In the genomic region with DNA sequence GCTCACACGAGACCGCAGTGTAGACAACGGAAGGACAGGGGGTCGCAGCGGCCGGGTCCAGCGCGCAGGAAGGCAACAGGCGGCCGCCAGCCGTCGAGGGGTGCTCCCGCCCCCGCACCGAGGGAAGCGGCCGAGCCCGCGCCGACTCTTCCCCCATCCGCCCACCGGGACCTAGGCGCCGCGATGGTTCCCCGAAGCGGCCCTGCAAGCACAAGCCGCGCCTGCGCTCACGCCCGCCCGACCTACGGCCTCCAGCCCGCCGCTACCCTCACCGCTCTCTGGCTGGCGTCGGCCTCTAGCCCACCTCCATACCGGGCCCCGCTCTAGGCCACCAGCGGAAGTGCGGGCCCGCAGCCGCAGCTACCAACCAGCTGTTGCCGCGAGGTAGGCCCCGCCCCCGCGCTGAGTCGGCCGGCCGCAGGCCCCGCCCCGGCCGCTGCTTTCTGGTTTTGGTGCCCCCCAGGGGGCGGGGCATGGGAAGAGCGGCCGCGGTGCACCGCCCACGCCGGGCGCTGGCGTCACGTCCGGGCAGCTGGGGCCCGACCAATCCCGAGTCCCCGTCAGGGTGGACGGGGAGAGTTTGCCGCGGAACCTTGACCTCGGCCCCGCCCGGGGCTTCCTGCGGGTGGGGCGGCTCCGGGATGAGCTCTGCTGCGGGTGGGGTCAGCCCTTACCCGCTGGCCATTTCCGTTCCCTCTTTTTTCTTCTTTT, we compare ENCODE assay signal across 8 cellular contexts. TPM values are rescaled to one million over a fixed set of nuclear protein-coding genes. Genes with fewer than 3 reads are reported as not detected.
DNase-seq lines count a peak whose midpoint lies in the region; ATAC-seq and TF ChIP-seq lines count a peak whose summit lies in the region.

A gene with protein sequence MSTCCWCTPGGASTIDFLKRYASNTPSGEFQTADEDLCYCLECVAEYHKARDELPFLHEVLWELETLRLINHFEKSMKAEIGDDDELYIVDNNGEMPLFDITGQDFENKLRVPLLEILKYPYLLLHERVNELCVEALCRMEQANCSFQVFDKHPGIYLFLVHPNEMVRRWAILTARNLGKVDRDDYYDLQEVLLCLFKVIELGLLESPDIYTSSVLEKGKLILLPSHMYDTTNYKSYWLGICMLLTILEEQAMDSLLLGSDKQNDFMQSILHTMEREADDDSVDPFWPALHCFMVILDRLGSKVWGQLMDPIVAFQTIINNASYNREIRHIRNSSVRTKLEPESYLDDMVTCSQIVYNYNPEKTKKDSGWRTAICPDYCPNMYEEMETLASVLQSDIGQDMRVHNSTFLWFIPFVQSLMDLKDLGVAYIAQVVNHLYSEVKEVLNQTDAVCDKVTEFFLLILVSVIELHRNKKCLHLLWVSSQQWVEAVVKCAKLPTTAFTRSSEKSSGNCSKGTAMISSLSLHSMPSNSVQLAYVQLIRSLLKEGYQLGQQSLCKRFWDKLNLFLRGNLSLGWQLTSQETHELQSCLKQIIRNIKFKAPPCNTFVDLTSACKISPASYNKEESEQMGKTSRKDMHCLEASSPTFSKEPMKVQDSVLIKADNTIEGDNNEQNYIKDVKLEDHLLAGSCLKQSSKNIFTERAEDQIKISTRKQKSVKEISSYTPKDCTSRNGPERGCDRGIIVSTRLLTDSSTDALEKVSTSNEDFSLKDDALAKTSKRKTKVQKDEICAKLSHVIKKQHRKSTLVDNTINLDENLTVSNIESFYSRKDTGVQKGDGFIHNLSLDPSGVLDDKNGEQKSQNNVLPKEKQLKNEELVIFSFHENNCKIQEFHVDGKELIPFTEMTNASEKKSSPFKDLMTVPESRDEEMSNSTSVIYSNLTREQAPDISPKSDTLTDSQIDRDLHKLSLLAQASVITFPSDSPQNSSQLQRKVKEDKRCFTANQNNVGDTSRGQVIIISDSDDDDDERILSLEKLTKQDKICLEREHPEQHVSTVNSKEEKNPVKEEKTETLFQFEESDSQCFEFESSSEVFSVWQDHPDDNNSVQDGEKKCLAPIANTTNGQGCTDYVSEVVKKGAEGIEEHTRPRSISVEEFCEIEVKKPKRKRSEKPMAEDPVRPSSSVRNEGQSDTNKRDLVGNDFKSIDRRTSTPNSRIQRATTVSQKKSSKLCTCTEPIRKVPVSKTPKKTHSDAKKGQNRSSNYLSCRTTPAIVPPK (N-terminal part only) (minus strand): TSS at position 342 of the 711 bp plus-strand sequence. CDS start 5,558 bp downstream, outside the sequence.

- TF ChIP-seq CTCF in CD14-positive monocyte (IDR thresholded peaks at IDR 0.05) = no peak

- H3K27ac Mint-ChIP-seq in CD14-positive monocyte = peak within 1 kb of the TSS; percentile 93 to 99 (median 97)

- peak within 1 kb of the TSS; percentile 95 for H3K4me3 Mint-ChIP-seq in CD14-positive monocyte

- DNase-seq in CD14-positive monocyte (ENCODE audit: low spot score) (peak; percentile 95), NCI-H748 (lab: John Stamatoyannopoulos, UW; ENCODE audit: unreplicated experiment) (peak; percentile 98), cortex of kidney (lab: John Stamatoyannopoulos, UW) (peak; percentile 79), left kidney (ENCODE audit: low read depth, low spot score) (peak; percentile 99)
- peak; percentile 95 for DNase-seq in activated CD4-positive, alpha-beta T cell treated with anti-CD3 and anti-CD28 coated beads, Interleukin-2, amount 50 U/mL, for 1 hour
- peak; percentile 96 for DNase-seq in stimulated activated CD4-positive, alpha-beta T cell treated with anti-CD3 and anti-CD28 coated beads, Interleukin-1b, Interleukin-23, amount 100 ng/mL, for 48 hours

- H3K27me3 Mint-ChIP-seq in CD14-positive monocyte (ENCODE audit: low read depth in 3 of 3) = no peaks in the 10 kb centered on the region

- peak; percentile 79 for ATAC-seq in GM19395 (IDR thresholded peaks at IDR 0.05; ENCODE audit: unreplicated experiment)
- ATAC-seq in HG03558 (IDR thresholded peaks at IDR 0.05; ENCODE audit: extremely low read depth, unreplicated experiment) = peak; percentile 75

- peaks cover 24 to 34% of the 10 kb centered on the region in 2 donors for H3K36me3 Mint-ChIP-seq in CD14-positive monocyte

- intact Hi-C loops in CD14-positive monocyte (cut with micrococcal nuclease) = loop anchor here (2.0 to 10.0 kb wide), 4 partner anchors 33 to 1080 kb away; a partner anchor contains a TSS

- peaks cover 56% of the 10 kb centered on the region for H3K4me1 Mint-ChIP-seq in CD14-positive monocyte

- H3K9me3 Mint-ChIP-seq in CD14-positive monocyte = peaks cover 0 to 6% (median 4%) of the 10 kb centered on the region in 7 donors

RNA-seq across cellular contexts. Expression of the gene that starts here (rescaled TPM):
- 10 to 100 TPM; 18.4 to 31.7 TPM for polyA plus RNA-seq in CD14-positive monocyte

Comparison
In these comparisons a context has a peak if more than half of its experiments do, and no peak if none do; other contexts are left out.
1. Peak in every context shown above with its lines: DNase-seq and ATAC-seq.